In the genomic region with DNA sequence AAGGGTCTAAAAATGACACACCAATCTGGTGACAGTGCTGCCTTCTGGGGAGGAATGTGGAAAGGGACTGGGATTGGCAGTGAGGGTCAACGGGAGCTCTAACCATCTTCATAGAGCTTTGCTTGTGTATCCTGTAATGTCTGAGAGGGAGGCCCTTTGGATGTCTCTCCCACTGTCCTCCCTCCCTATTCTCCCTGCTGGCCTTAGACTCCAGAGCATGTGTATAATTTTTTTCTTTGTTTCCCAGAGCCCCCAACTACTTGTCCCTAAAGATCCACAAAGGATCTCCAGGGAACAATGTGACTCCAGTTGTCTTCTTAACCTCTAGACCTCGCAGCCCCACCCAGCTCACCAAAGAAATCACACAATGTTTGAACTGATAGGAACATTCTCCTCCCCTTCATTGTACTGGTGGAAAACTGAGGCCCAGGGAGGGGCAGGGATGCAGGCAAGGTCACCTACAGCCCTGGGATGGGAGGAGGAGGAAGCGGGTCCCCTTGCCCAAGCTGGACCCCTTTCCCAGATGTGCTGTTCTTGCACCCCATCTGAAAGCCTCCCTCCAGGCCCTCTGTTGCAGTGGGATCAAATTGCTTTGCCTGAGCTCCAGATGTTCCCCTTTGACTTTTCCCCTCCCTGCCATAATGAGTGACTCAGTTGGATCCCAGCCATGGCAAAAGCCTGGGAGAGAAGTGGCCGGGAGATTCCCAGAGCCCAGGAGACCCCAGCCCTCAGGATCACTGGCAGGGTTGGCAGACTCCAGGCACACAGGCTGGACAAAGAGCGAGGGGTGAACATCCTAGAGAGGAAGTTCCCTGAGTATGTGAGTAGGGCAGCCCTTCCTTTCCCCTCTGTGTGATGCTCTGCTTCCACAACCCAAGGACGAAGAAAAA, we compare ENCODE assay signal across 12 cellular contexts. TPM values are rescaled to one million over a fixed set of nuclear protein-coding genes. Genes with fewer than 3 reads are reported as not detected.
DNase-seq lines count a peak whose midpoint lies in the region; ATAC-seq and TF ChIP-seq lines count a peak whose summit lies in the region.
"Had no signal": no experiment of that assay in that cellular context is flagged by ENCODE, and none has a peak within 500 bp of the region (broad histone marks: within the 10 kb centered on the region; RNA-seq: fewer than 3 reads in every experiment).

No MANE protein-coding gene starts in this region.

- H3K27me3 ChIP-seq in PC-3 (ENCODE audit: low read length) (no peaks in the 10 kb centered on the region), dorsolateral prefrontal cortex (no peaks in the 10 kb centered on the region), upper lobe of left lung (no peaks in the 10 kb centered on the region)

- no peak for TF ChIP-seq CTCF in PC-3 (conservative IDR thresholded peaks at IDR 0.05; ENCODE audit: low read depth, low read length)
- TF ChIP-seq CTCF in dorsolateral prefrontal cortex (IDR thresholded peaks at IDR 0.05 in 54 of 56, conservative IDR thresholded peaks at IDR 0.05 in 2 of 56; ENCODE audit: low read depth in 1 of 56, partially characterized antibody in 56 of 56) = no peak
- no peak for TF ChIP-seq CTCF in upper lobe of left lung (IDR thresholded peaks at IDR 0.05)

- H3K4me2 ChIP-seq in PC-3 (ENCODE audit: low read length) = no peak overlapping the region

- ATAC-seq in PC-3 = no peak; the same call in 1 of the 2 replicates
- peak in 1 of 2 donors; percentile 2 for ATAC-seq in upper lobe of left lung (ENCODE audit: low FRiP score in 2 of 2)
- ATAC-seq: stimulated activated naive B cell treated with anti-CD40 and anti-IgM and Interleukin-4, amounts not matched to agents 10 μg/mL and 1 μg/mL and 100 μg/mL, for 72 hours had no signal

- DNase-seq in PC-3 (no peak), dorsolateral prefrontal cortex (no peak), myocyte (ENCODE audit: low read depth) (peak; percentile 80), upper lobe of left lung (no peak), T-helper 9 cell (no peak), DMS53 treated with DMSO at 0.1 percent for 48 hours (lab: John Stamatoyannopoulos, UW; ENCODE audit: unreplicated experiment) (no peak)
- no peak for DNase-seq in activated CD8-positive, alpha-beta memory T cell treated with anti-CD3 and anti-CD28 coated beads for 24 hours
- DNase-seq: activated T-cell treated with anti-CD3 and anti-CD28 coated beads for 4 hours; KG1; NCI-H510A; stimulated activated naive B cell treated with anti-CD40 and anti-IgM and Interleukin-4, amounts not matched to agents 10 μg/mL and 1 μg/mL and 100 μg/mL, for 72 hours; SW 1271 had no signal

- no peak overlapping the region for H3K9ac ChIP-seq in PC-3 (ENCODE audit: low read length)

- no TSS peak for BruUV-seq in PC-3 (replicated peaks; lab: Mats Ljungman, UMichigan)

- H3K4me3 ChIP-seq in PC-3 (ENCODE audit: low read length) = no peak overlapping the region
- no peak overlapping the region for H3K4me3 ChIP-seq in dorsolateral prefrontal cortex
- H3K4me3 ChIP-seq in upper lobe of left lung = no peak overlapping the region

- no peak for TF ChIP-seq EP300 in upper lobe of left lung (IDR thresholded peaks at IDR 0.05)

- H3K4me1 ChIP-seq in PC-3 (ENCODE audit: insufficient read depth, low read length) (peaks cover 10% of the 10 kb centered on the region), upper lobe of left lung (peaks cover 51 to 68% (median 63%) of the 10 kb centered on the region in 4 donors)

- no peak for TF ChIP-seq POLR2A in upper lobe of left lung (IDR thresholded peaks at IDR 0.05)

- H3K9me2 ChIP-seq in PC-3 (replicated peaks; ENCODE audit: low read length) = no peaks in the 10 kb centered on the region

- H4K20me1 ChIP-seq in PC-3 (ENCODE audit: low read length) = no peaks in the 10 kb centered on the region

- intact Hi-C loops in PC-3 (cut with micrococcal nuclease) (no loop called here), dorsolateral prefrontal cortex (cut with DNase I) (no loop called here)

- no peaks in the 10 kb centered on the region for H3K36me3 ChIP-seq in PC-3 (ENCODE audit: low read depth, low read length)
- H3K36me3 ChIP-seq in upper lobe of left lung = peaks cover 18 to 92% (median 54%) of the 10 kb centered on the region in 4 donors

- POLR2A ChIA-PET in PC-3 (lab: Charles Lee; ENCODE audit: unreplicated experiment) = no interaction called here

- no peaks in the 10 kb centered on the region for H3F3A ChIP-seq in PC-3 (ENCODE audit: low read length, unreplicated experiment)

- H3K9me3 ChIP-seq in PC-3 (ENCODE audit: low read length) (no peaks in the 10 kb centered on the region), upper lobe of left lung (no peaks in the 10 kb centered on the region)

- no peaks in the 10 kb centered on the region for H3K79me2 ChIP-seq in PC-3 (ENCODE audit: low read length)

- 0 out of 2 replicates have a peak overlapping the region, but pooled peaks have one; percentile 4 for H3K27ac ChIP-seq in PC-3 (ENCODE audit: low read length)
- H3K27ac ChIP-seq in dorsolateral prefrontal cortex = peak overlapping the region in 53 of 59 donors; percentile 10 to 90 (median 60)
- H3K27ac ChIP-seq in upper lobe of left lung = peak overlapping the region; percentile 72 to 91 (median 84)

- CTCF ChIA-PET in PC-3 (lab: Charles Lee) = interaction anchor here (1.5 kb wide), 1 partner anchor 106 kb away, joined by 3 read pairs; no protein-coding TSS in a partner anchor

- H2AFZ ChIP-seq in PC-3 (ENCODE audit: low read length) = no peak overlapping the region

- WGBS in upper lobe of left lung, 2 donors = 54 to 57% methylated on average over 5 to 6 of the region's 6 CpGs

RNA-seq across cellular contexts. Expression of a gene that starts 21.8 kb away (rescaled TPM):
- total RNA-seq in PC-3 (2014; rRNA removed) (0.86 and 2.7 TPM in 2 replicates), dorsolateral prefrontal cortex (100 to 1,000 TPM; 118 to 878 (median 329) TPM), myocyte (4,412 and 4,598 TPM in 2 replicates), upper lobe of left lung (1,000 to 10,000 TPM in 1 of 6 donors, 100 to 1,000 TPM in 5; 234 to 1,553 (median 581) TPM)
- 20,698 TPM for polyA plus RNA-seq in myocyte (2012)

Comparison
In these comparisons a context has a peak if more than half of its experiments do, and no peak if none do; other contexts are left out.
1. H3K27ac ChIP-seq: peak in every context shown above with its lines; median percentile 84 in upper lobe of left lung; 60 in dorsolateral prefrontal cortex; 4 in PC-3.
2. RNA of a gene that starts 21.8 kb away (total RNA-seq): 4,412 to 4,598 TPM in myocyte, 234 to 1,553 TPM in upper lobe of left lung and 118 to 878 TPM in dorsolateral prefrontal cortex; 0.86 to 2.7 TPM in PC-3; every median in the first group is over 10 times any median in the second.